ENCODE assay signal across 18 cellular contexts in genomic region chr12:10633541-10633940, GRCh38.
"Had no signal": no experiment of that assay in that cellular context is flagged by ENCODE, and none has a peak within 500 bp of the region (broad histone marks: within the 10 kb centered on the region; RNA-seq: fewer than 3 reads in every experiment).

No MANE protein-coding gene starts in this region.

- H3K27ac ChIP-seq: HL-60, RWPE1 had no signal

- ATAC-seq: SK-N-SH treated with all-trans-retinoic acid at 6 μM for 48 hours had no signal

- DNase-seq: KBM-7, MM.1S, NCI-H1092 treated with DMSO at 0.1 percent for 48 hours, NCI-H1436, NCI-H187, NCI-H2029, NCI-H2081 treated with DMSO at 0.1 percent for 48 hours, NCI-H2171, NCI-H226, NCI-H446, NCI-H510A, NCI-H524 treated with DMSO at 0.1 percent for 48 hours, NCI-H69, NCI-H774, SHP77 had no signal
